30 cellular contexts compared by ENCODE assay signal in genomic region chr15:70126382-70126781, GRCh38.
"Had no signal": no experiment of that assay in that cellular context is flagged by ENCODE, and none has a peak within 500 bp of the region (broad histone marks: within the 10 kb centered on the region; RNA-seq: fewer than 3 reads in every experiment).

No MANE protein-coding gene starts in this region.

- H3K27ac Mint-ChIP-seq: activated CD4-positive, alpha-beta memory T cell treated with anti-CD3 and anti-CD28 coated beads, Interleukin-2, amount 10 ng/mL, durations not matched to agents 7 days and 5 days; activated CD4-positive, alpha-beta T cell treated with anti-CD3 and anti-CD28 coated beads for 36 hours; activated CD4-positive, alpha-beta T cell treated with anti-CD3 and anti-CD28 coated beads, Interleukin-2, amount 10 ng/mL, durations not matched to agents 24 days and 14 days; activated naive CD8-positive, alpha-beta T cell; activated T-cell treated with anti-CD3 and anti-CD28 coated beads, Interleukin-2, amount 50 U/mL, for 24 hours; activated T-cell treated with anti-CD3 and anti-CD28 coated beads, Interleukin-2, amount 50 U/mL, for 72 hours; dendritic cell treated with granulocyte-macrophage colony-stimulating factor and Interleukin-4, amounts not matched to agents 40 ng/mL and 50 ng/mL, for 4 days; endodermal cell; T-cell; T-helper 1 cell treated with Interleukin-12 subunit alpha and Interleukin-12 subunit beta and Interleukin-4 antibody, amounts not matched to agents 30 μg/mL and 1 μg/mL, for 36 hours had no signal

- H3K36me3 Mint-ChIP-seq: activated naive CD8-positive, alpha-beta T cell; T-cell had no signal

- H3K36me3 ChIP-seq: brain microvascular endothelial cell, heart left ventricle had no signal

- H3K9me3 Mint-ChIP-seq: activated CD4-positive, alpha-beta memory T cell treated with anti-CD3 and anti-CD28 coated beads, Interleukin-2, amount 10 ng/mL, durations not matched to agents 7 days and 5 days; activated CD4-positive, alpha-beta T cell treated with anti-CD3 and anti-CD28 coated beads, Interleukin-2, amount 10 ng/mL, durations not matched to agents 24 days and 14 days; activated T-cell treated with anti-CD3 and anti-CD28 coated beads, Interleukin-2, amount 50 U/mL, for 24 hours; activated T-cell treated with anti-CD3 and anti-CD28 coated beads, Interleukin-2, amount 50 U/mL, for 72 hours; central memory CD8-positive, alpha-beta T cell; dendritic cell treated with granulocyte-macrophage colony-stimulating factor and Interleukin-4, amounts not matched to agents 40 ng/mL and 50 ng/mL, for 4 days; T-cell; T-helper 1 cell treated with Interleukin-12 subunit alpha and Interleukin-12 subunit beta and Interleukin-4 antibody, amounts not matched to agents 30 μg/mL and 1 μg/mL, for 36 hours had no signal

- H3K27ac ChIP-seq: brain microvascular endothelial cell, coronary artery, dorsolateral prefrontal cortex, heart left ventricle had no signal

- H3K4me3 Mint-ChIP-seq: activated CD4-positive, alpha-beta memory T cell treated with anti-CD3 and anti-CD28 coated beads, Interleukin-2, amount 10 ng/mL, durations not matched to agents 7 days and 5 days; activated CD4-positive, alpha-beta T cell treated with anti-CD3 and anti-CD28 coated beads for 36 hours; activated CD4-positive, alpha-beta T cell treated with anti-CD3 and anti-CD28 coated beads, Interleukin-2, amount 10 ng/mL, durations not matched to agents 24 days and 14 days; activated naive CD8-positive, alpha-beta T cell; activated T-cell treated with anti-CD3 and anti-CD28 coated beads, Interleukin-2, amount 50 U/mL, for 24 hours; activated T-cell treated with anti-CD3 and anti-CD28 coated beads, Interleukin-2, amount 50 U/mL, for 72 hours; central memory CD8-positive, alpha-beta T cell; dendritic cell treated with granulocyte-macrophage colony-stimulating factor and Interleukin-4, amounts not matched to agents 40 ng/mL and 50 ng/mL, for 4 days; endodermal cell; T-cell; T-helper 1 cell treated with Interleukin-12 subunit alpha and Interleukin-12 subunit beta and Interleukin-4 antibody, amounts not matched to agents 30 μg/mL and 1 μg/mL, for 36 hours had no signal

- H3K4me1 Mint-ChIP-seq: activated CD4-positive, alpha-beta memory T cell treated with anti-CD3 and anti-CD28 coated beads, Interleukin-2, amount 10 ng/mL, durations not matched to agents 7 days and 5 days; T-cell had no signal

- DNase-seq: activated CD4-positive, alpha-beta memory T cell treated with anti-CD3 and anti-CD28 coated beads, Interleukin-2, amount 10 ng/mL, durations not matched to agents 7 days and 5 days; activated CD4-positive, alpha-beta T cell treated with anti-CD3 and anti-CD28 coated beads for 36 hours; activated CD4-positive, alpha-beta T cell treated with anti-CD3 and anti-CD28 coated beads, Interleukin-2, amount 10 ng/mL, durations not matched to agents 24 days and 14 days; activated CD4-positive, alpha-beta T cell treated with anti-CD3 and anti-CD28 coated beads, Interleukin-2, amount 50 U/mL, for 4 hours; activated CD4-positive, CD25-positive, alpha-beta regulatory T cell; activated CD4-positive, CD25-positive, alpha-beta regulatory T cell treated with anti-CD3 and anti-CD28 coated beads, Interleukin-2, amount 50 U/mL, for 72 hours; activated CD8-positive, alpha-beta memory T cell treated with anti-CD3 and anti-CD28 coated beads, Interleukin-2, amount 50 U/mL, for 48 hours; activated effector memory CD4-positive, alpha-beta T cell treated with Interleukin-2 at 50 U/mL for 16 hours; activated gamma-delta T cell treated with Interleukin-2 at 50 U/mL for 16 hours; activated naive CD4-positive, alpha-beta T cell treated with anti-CD3 and anti-CD28 coated beads, Interleukin-2, amount 50 U/mL, for 16 hours; activated naive CD4-positive, alpha-beta T cell treated with Interleukin-2 at 50 U/mL for 16 hours; activated T-cell treated with anti-CD3 and anti-CD28 coated beads for 4 hours; activated T-cell treated with anti-CD3 and anti-CD28 coated beads, Interleukin-2, amount 50 U/mL, for 24 hours; activated T-cell treated with anti-CD3 and anti-CD28 coated beads, Interleukin-2, amount 50 U/mL, for 72 hours; amniotic stem cell; anterior cingulate cortex; brain microvascular endothelial cell; dorsolateral prefrontal cortex; effector memory CD4-positive, alpha-beta T cell; endodermal cell; foreskin fibroblast; heart left ventricle; T-cell; T1000 had no signal

- H3K4me3 ChIP-seq: coronary artery, dorsolateral prefrontal cortex, heart left ventricle had no signal

- ATAC-seq: activated CD4-positive, alpha-beta T cell treated with anti-CD3 and anti-CD28 coated beads for 36 hours; activated T-cell treated with anti-CD3 and anti-CD28 coated beads, Interleukin-2, amount 50 U/mL, for 72 hours; esophagus mucosa; T-cell had no signal
